In genomic region chr20:36154696-36155628, GRCh38 we compare ENCODE assay signal across 7 cellular contexts. TPM values are rescaled to one million over a fixed set of nuclear protein-coding genes. Genes with fewer than 3 reads are reported as not detected.
DNase-seq lines count a peak whose midpoint lies in the region; ATAC-seq and TF ChIP-seq lines count a peak whose summit lies in the region.

TSS of gene EPB41L1 (plus strand) at chr20:36154740. CDS start at chr20:36173778, 19,038 bp downstream.

- H3K36me3 ChIP-seq in RWPE2 (ENCODE audit: low read depth): no peaks in the 10 kb centered on the region

- peak within 1 kb of the TSS in 1 of 6 donors; percentile 53 for H3K27ac Mint-ChIP-seq in naive B cell

- ATAC-seq in RWPE2 (ENCODE audit: low read depth) (peak; percentile 6; the same call in 2 of the 3 replicates), esophagus mucosa (peak; percentile 3), naive B cell (ENCODE audit: low read depth in 2 of 2) (no peak), GM21423 (IDR thresholded peaks at IDR 0.05; ENCODE audit: unreplicated experiment) (no peak), HG03469 (IDR thresholded peaks at IDR 0.05; ENCODE audit: unreplicated experiment) (no peak), GM18907 (IDR thresholded peaks at IDR 0.05; ENCODE audit: unreplicated experiment) (no peak)

- H3K4me3 Mint-ChIP-seq in naive B cell: peak within 1 kb of the TSS in 7 of 8 donors; percentile 53 to 81 (median 72)

- TF ChIP-seq CTCF in RWPE2 (IDR thresholded peaks at IDR 0.05; ENCODE audit: poor library complexity, severe bottlenecking): no peak

- H3K9me3 Mint-ChIP-seq in naive B cell: no peaks in the 10 kb centered on the region

- peak; percentile 84 for DNase-seq in RWPE2 (ENCODE audit: low spot score)
- DNase-seq in naive B cell: peak; percentile 9

- no peaks in the 10 kb centered on the region for H3K4me1 ChIP-seq in RWPE2 (ENCODE audit: insufficient read depth, poor library complexity, severe bottlenecking)

- no peak within 1 kb of the TSS for H3K27ac ChIP-seq in RWPE2 (ENCODE audit: poor library complexity, severe bottlenecking)

- H3K4me1 Mint-ChIP-seq in naive B cell: peaks cover 8 to 21% (median 18%) of the 10 kb centered on the region in 3 donors

- H3K27me3 Mint-ChIP-seq in naive B cell: peaks cover 14 to 46% (median 38%) of the 10 kb centered on the region in 3 donors

- no peaks in the 10 kb centered on the region for H3K36me3 Mint-ChIP-seq in naive B cell

- no peaks in the 10 kb centered on the region for H3K9me3 ChIP-seq in RWPE2 (ENCODE audit: severe bottlenecking)

- H3K27me3 ChIP-seq in RWPE2 (ENCODE audit: insufficient read depth, poor library complexity, severe bottlenecking): no peaks in the 10 kb centered on the region

- H3K4me3 ChIP-seq in GM08714 (ENCODE audit: low read length) (0 out of 2 replicates have a peak within 1 kb of the TSS, but pooled peaks have one; percentile 15), RWPE2 (ENCODE audit: severe bottlenecking) (peak within 1 kb of the TSS; percentile 51)

RNA-seq across cellular contexts. Expression of gene EPB41L1, which starts in this region (rescaled TPM):
- 95.6 TPM for total RNA-seq in esophagus mucosa
- not detected for polyA plus RNA-seq in naive B cell (ENCODE audit: low read depth in 6 of 6)

Comparison
In these comparisons a context has a peak if more than half of its experiments do, and no peak if none do; other contexts are left out.
1. Peak in DNase-seq in naive B cell; RNA of the gene not detected or under 1 TPM.
2. ATAC-seq: peak in RWPE2 (single experiment) and esophagus mucosa (single experiment); none in naive B cell (0 of 2), GM21423 (single experiment), HG03469 (single experiment) and GM18907 (single experiment).